21 cellular contexts compared by ENCODE assay signal in genomic region chr14:67573268-67574010, GRCh38. TPM values are rescaled to one million over a fixed set of nuclear protein-coding genes. Genes with fewer than 3 reads are reported as not detected.
DNase-seq lines count a peak whose midpoint lies in the region; ATAC-seq and TF ChIP-seq lines count a peak whose summit lies in the region.
"Had no signal": no experiment of that assay in that cellular context is flagged by ENCODE, and none has a peak within 500 bp of the region (broad histone marks: within the 10 kb centered on the region; RNA-seq: fewer than 3 reads in every experiment).

No MANE protein-coding gene starts in this region.

- H3K36me3 ChIP-seq in RWPE2 (ENCODE audit: low read depth) = no peaks in the 10 kb centered on the region; the same call in 1 of the 2 replicates
- H3K36me3 ChIP-seq: BE2C, HAP-1 had no signal

- H3K4me1 ChIP-seq in RWPE2 (ENCODE audit: insufficient read depth, poor library complexity, severe bottlenecking) = no peaks in the 10 kb centered on the region
- H3K4me1 ChIP-seq: BE2C, HAP-1 had no signal

- TF ChIP-seq CTCF in RWPE2 (IDR thresholded peaks at IDR 0.05; ENCODE audit: poor library complexity, severe bottlenecking) (no peak), nephron progenitor cell (IDR thresholded peaks at IDR 0.05) (no peak)

- POLR2A ChIA-PET in activated naive CD8-positive, alpha-beta T cell treated with anti-CD3 and anti-CD28 coated beads, Interleukin-2, amount 10 ng/mL, durations not matched to agents 7 days and 5 days (lab: Charles Lee) = no interaction called here

- peaks cover 5% of the 10 kb centered on the region for H3K4me1 Mint-ChIP-seq in activated naive CD8-positive, alpha-beta T cell treated with anti-CD3 and anti-CD28 coated beads, Interleukin-2, amount 10 ng/mL, durations not matched to agents 7 days and 5 days
- H3K4me1 Mint-ChIP-seq in activated naive CD8-positive, alpha-beta T cell treated with anti-CD3 and anti-CD28 coated beads for 36 hours = peaks cover 3% of the 10 kb centered on the region
- peaks cover 25% of the 10 kb centered on the region for H3K4me1 Mint-ChIP-seq in nephron progenitor cell
- H3K4me1 Mint-ChIP-seq: CD4-positive, CD25-positive, alpha-beta regulatory T cell had no signal

- no peak for ATAC-seq in activated naive CD8-positive, alpha-beta T cell treated with anti-CD3 and anti-CD28 coated beads, Interleukin-2, amount 10 ng/mL, durations not matched to agents 7 days and 5 days (ENCODE audit: low read depth)
- ATAC-seq in RWPE2 (ENCODE audit: low read depth) = no peak
- ATAC-seq: GM12878 had no signal

- H3K27ac ChIP-seq in RWPE2 (ENCODE audit: poor library complexity, severe bottlenecking) = no peak overlapping the region
- peak overlapping the region; percentile 23 for H3K27ac ChIP-seq in temporal lobe (ENCODE audit: low read depth, low read length)
- H3K27ac ChIP-seq: GM23248 had no signal

- no peaks in the 10 kb centered on the region for H3K27me3 Mint-ChIP-seq in activated naive CD8-positive, alpha-beta T cell treated with anti-CD3 and anti-CD28 coated beads, Interleukin-2, amount 10 ng/mL, durations not matched to agents 7 days and 5 days
- no peaks in the 10 kb centered on the region for H3K27me3 Mint-ChIP-seq in activated naive CD8-positive, alpha-beta T cell treated with anti-CD3 and anti-CD28 coated beads for 36 hours
- no peaks in the 10 kb centered on the region for H3K27me3 Mint-ChIP-seq in nephron progenitor cell (ENCODE audit: low read depth, poor library complexity)

- H3K4me3 Mint-ChIP-seq in activated naive CD8-positive, alpha-beta T cell treated with anti-CD3 and anti-CD28 coated beads, Interleukin-2, amount 10 ng/mL, durations not matched to agents 7 days and 5 days = no peak overlapping the region
- no peak overlapping the region for H3K4me3 Mint-ChIP-seq in activated naive CD8-positive, alpha-beta T cell treated with anti-CD3 and anti-CD28 coated beads for 36 hours
- H3K4me3 Mint-ChIP-seq in nephron progenitor cell = no peak overlapping the region
- H3K4me3 Mint-ChIP-seq: CD4-positive, CD25-positive, alpha-beta regulatory T cell had no signal

- no peaks in the 10 kb centered on the region for H3K9me3 Mint-ChIP-seq in activated naive CD8-positive, alpha-beta T cell treated with anti-CD3 and anti-CD28 coated beads, Interleukin-2, amount 10 ng/mL, durations not matched to agents 7 days and 5 days
- no peaks in the 10 kb centered on the region for H3K9me3 Mint-ChIP-seq in activated naive CD8-positive, alpha-beta T cell treated with anti-CD3 and anti-CD28 coated beads for 36 hours
- no peaks in the 10 kb centered on the region for H3K9me3 Mint-ChIP-seq in nephron progenitor cell
- H3K9me3 Mint-ChIP-seq: CD4-positive, CD25-positive, alpha-beta regulatory T cell had no signal

- H3K27me3 ChIP-seq in RWPE2 (ENCODE audit: insufficient read depth, poor library complexity, severe bottlenecking) = no peaks in the 10 kb centered on the region
- H3K27me3 ChIP-seq: BE2C had no signal

- no peaks in the 10 kb centered on the region for H3K9me3 ChIP-seq in RWPE2 (ENCODE audit: severe bottlenecking)
- H3K9me3 ChIP-seq: BE2C, HAP-1 had no signal

- no peak overlapping the region for H3K4me3 ChIP-seq in RWPE2 (ENCODE audit: severe bottlenecking)
- H3K4me3 ChIP-seq: GM12878, GM23248, HAP-1 had no signal

- peak; percentile 12 for DNase-seq in activated naive CD8-positive, alpha-beta T cell treated with anti-CD3 and anti-CD28 coated beads, Interleukin-2, amount 10 ng/mL, durations not matched to agents 7 days and 5 days
- no peak for DNase-seq in activated naive CD8-positive, alpha-beta T cell treated with anti-CD3 and anti-CD28 coated beads for 36 hours
- DNase-seq in RWPE2 (ENCODE audit: low spot score) (peak; percentile 45), nephron progenitor cell (no peak), superior temporal gyrus (ENCODE audit: extremely low spot score) (no peak), SW 1271 (lab: John Stamatoyannopoulos, UW) (no peak), T-helper 1 cell (no peak)
- DNase-seq: BE2C; CD4-positive, CD25-positive, alpha-beta regulatory T cell; COR-L47; EL; GM23248; MM.1S; NCI-H1092; NCI-H1436 treated with DMSO at 0.1 percent for 48 hours; NCI-H2029; NCI-H446 treated with DMSO at 0.1 percent for 48 hours; OCI-M1 had no signal

- no peak overlapping the region for H3K27ac Mint-ChIP-seq in activated naive CD8-positive, alpha-beta T cell treated with anti-CD3 and anti-CD28 coated beads, Interleukin-2, amount 10 ng/mL, durations not matched to agents 7 days and 5 days
- H3K27ac Mint-ChIP-seq in activated naive CD8-positive, alpha-beta T cell treated with anti-CD3 and anti-CD28 coated beads for 36 hours = no peak overlapping the region
- peak overlapping the region; percentile 49 for H3K27ac Mint-ChIP-seq in nephron progenitor cell
- H3K27ac Mint-ChIP-seq: CD4-positive, CD25-positive, alpha-beta regulatory T cell had no signal

- H3K36me3 Mint-ChIP-seq in activated naive CD8-positive, alpha-beta T cell treated with anti-CD3 and anti-CD28 coated beads, Interleukin-2, amount 10 ng/mL, durations not matched to agents 7 days and 5 days = no peaks in the 10 kb centered on the region
- no peaks in the 10 kb centered on the region for H3K36me3 Mint-ChIP-seq in activated naive CD8-positive, alpha-beta T cell treated with anti-CD3 and anti-CD28 coated beads for 36 hours
- peaks cover 25% of the 10 kb centered on the region for H3K36me3 Mint-ChIP-seq in nephron progenitor cell (ENCODE audit: low read depth)
- H3K36me3 Mint-ChIP-seq: CD4-positive, CD25-positive, alpha-beta regulatory T cell had no signal

RNA-seq across cellular contexts. Expression of gene PIGH, which starts 26.6 kb away (rescaled TPM):
- 10 to 100 TPM; 22.9 to 24.9 TPM for total RNA-seq in activated naive CD8-positive, alpha-beta T cell treated with anti-CD3 and anti-CD28 coated beads, Interleukin-2, amount 10 ng/mL, durations not matched to agents 7 days and 5 days
- 10 to 100 TPM; 17.5 to 18.2 TPM for total RNA-seq in activated naive CD8-positive, alpha-beta T cell treated with anti-CD3 and anti-CD28 coated beads for 36 hours
- total RNA-seq in temporal lobe = 22.1 TPM

RNA-seq across cellular contexts. Expression of gene PLEKHH1, which starts 40.3 kb away (rescaled TPM):
- 1 to 10 TPM in 1 of 2 experiments, under 1 TPM in 1; 0.68 to 1.0 TPM for total RNA-seq in activated naive CD8-positive, alpha-beta T cell treated with anti-CD3 and anti-CD28 coated beads, Interleukin-2, amount 10 ng/mL, durations not matched to agents 7 days and 5 days
- 1 to 10 TPM; 2.4 to 3.3 TPM for total RNA-seq in activated naive CD8-positive, alpha-beta T cell treated with anti-CD3 and anti-CD28 coated beads for 36 hours
- 6.9 TPM for total RNA-seq in temporal lobe

RNA-seq across cellular contexts. Expression of gene ARG2, which starts 46.3 kb away (rescaled TPM):
- 1 to 10 TPM; 1.3 to 2.6 TPM for total RNA-seq in activated naive CD8-positive, alpha-beta T cell treated with anti-CD3 and anti-CD28 coated beads, Interleukin-2, amount 10 ng/mL, durations not matched to agents 7 days and 5 days
- 10 to 100 TPM in 1 of 2 experiments, 1 to 10 TPM in 1; 8.7 to 10.2 TPM for total RNA-seq in activated naive CD8-positive, alpha-beta T cell treated with anti-CD3 and anti-CD28 coated beads for 36 hours
- 40.1 TPM for total RNA-seq in temporal lobe

Comparison
In these comparisons a context has a peak if more than half of its experiments do, and no peak if none do; other contexts are left out.
1. DNase-seq: peak in activated naive CD8-positive, alpha-beta T cell treated with anti-CD3 and anti-CD28 coated beads, Interleukin-2, amount 10 ng/mL, durations not matched to agents 7 days and 5 days (single experiment) and RWPE2 (single experiment); none in activated naive CD8-positive, alpha-beta T cell treated with anti-CD3 and anti-CD28 coated beads for 36 hours (single experiment), nephron progenitor cell (single experiment), superior temporal gyrus (single experiment), SW 1271 (0 of 2) and T-helper 1 cell (0 of 5).